9 cellular contexts compared by ENCODE assay signal in genomic region chr11:63567044-63567840, GRCh38. TPM values are rescaled to one million over a fixed set of nuclear protein-coding genes. Genes with fewer than 3 reads are reported as not detected.
A peak's percentile ranks its signal among the peaks of the same experiment; 100 is the strongest.
DNase-seq lines count a peak whose midpoint lies in the region; ATAC-seq, FAIRE-seq and TF ChIP-seq lines count a peak whose summit lies in the region.
"Had no signal": no experiment of that assay in that cellular context is flagged by ENCODE, and none has a peak within 500 bp of the region (broad histone marks: within the 10 kb centered on the region; RNA-seq: fewer than 3 reads in every experiment).

No MANE protein-coding gene starts in this region.

- no peaks in the 10 kb centered on the region for H3K9me3 ChIP-seq in CD8-positive, alpha-beta T cell (ENCODE audit: low read length)
- H3K9me3 ChIP-seq in kidney (ENCODE audit: control insufficient read depth in 1 of 2, low read length in 2 of 2): no peaks in the 10 kb centered on the region
- no peaks in the 10 kb centered on the region for H3K9me3 ChIP-seq in WERI-Rb-1 (ENCODE audit: severe bottlenecking)
- H3K9me3 ChIP-seq: SJCRH30 had no signal

- TF ChIP-seq CTCF in CD8-positive, alpha-beta T cell (IDR thresholded peaks at IDR 0.05): no peak
- TF ChIP-seq CTCF in kidney (IDR thresholded peaks at IDR 0.05; ENCODE audit: borderline replicate concordance, extremely low read depth, insufficient read depth) (no peak), WERI-Rb-1 (IDR thresholded peaks at IDR 0.05; ENCODE audit: low read depth, low read length) (no peak)

- peak in 6 of 7 experiments; percentile 41 to 83 (median 54) for DNase-seq in CD8-positive, alpha-beta T cell
- peak; percentile 97 for DNase-seq in amniotic epithelial cell (ENCODE audit: low read depth)
- DNase-seq in kidney: no peak
- DNase-seq in stimulated activated CD8-positive, alpha-beta memory T cell treated with anti-CD3 and anti-CD28 coated beads, Interleukin-4, amount 100 ng/mL, for 24 hours (ENCODE audit: low read depth): peak; percentile 34
- DNase-seq in WERI-Rb-1: no peak

- peaks cover 44% of the 10 kb centered on the region for H3K4me1 Mint-ChIP-seq in CD8-positive, alpha-beta T cell (ENCODE audit: low read depth)

- no peak for FAIRE-seq in kidney (lab: Jason Lieb, UNC)

- peak; percentile 57 for TF ChIP-seq POLR2A in Raji (IDR thresholded peaks at IDR 0.05; ENCODE audit: insufficient read depth, low read depth, low read length)

- ATAC-seq in CD8-positive, alpha-beta T cell: peak; percentile 88
- ATAC-seq in GM19438 (IDR thresholded peaks at IDR 0.05; ENCODE audit: low read depth, unreplicated experiment) (peak; percentile 82), HG03457 (IDR thresholded peaks at IDR 0.05; ENCODE audit: unreplicated experiment) (peak; percentile 64)

- no peaks in the 10 kb centered on the region for H3K27me3 ChIP-seq in CD8-positive, alpha-beta T cell (ENCODE audit: insufficient read depth, low read length)
- H3K27me3 ChIP-seq in WERI-Rb-1 (ENCODE audit: insufficient read depth, low read depth, severe bottlenecking): peaks cover 3% of the 10 kb centered on the region
- H3K27me3 ChIP-seq: SJCRH30 had no signal

- peak overlapping the region; percentile 90 for H3K27ac Mint-ChIP-seq in CD8-positive, alpha-beta T cell

- peak overlapping the region; percentile 50 for H3K27ac ChIP-seq in CD8-positive, alpha-beta T cell (ENCODE audit: low read depth, low read length)
- H3K27ac ChIP-seq in kidney (ENCODE audit: low read depth in 2 of 2, low read length in 2 of 2) (peak overlapping the region; percentile 26 to 77), WERI-Rb-1 (no peak overlapping the region)
- H3K27ac ChIP-seq: SJCRH30 had no signal

- no peak overlapping the region for H3K4me3 ChIP-seq in CD8-positive, alpha-beta T cell (ENCODE audit: low read depth, low read length)
- peak overlapping the region in 1 of 2 donors; percentile 19 for H3K4me3 ChIP-seq in kidney (ENCODE audit: low read length in 2 of 2)
- no peak overlapping the region for H3K4me3 ChIP-seq in WERI-Rb-1 (ENCODE audit: low read depth, low read length)
- H3K4me3 ChIP-seq: SJCRH30 had no signal

- no peaks in the 10 kb centered on the region for H3K9me3 Mint-ChIP-seq in CD8-positive, alpha-beta T cell

- peaks cover 33% of the 10 kb centered on the region for H3K4me1 ChIP-seq in CD8-positive, alpha-beta T cell (ENCODE audit: insufficient read depth, low read length)
- peaks cover 15 to 18% of the 10 kb centered on the region in 2 donors for H3K4me1 ChIP-seq in kidney (ENCODE audit: control insufficient read depth in 1 of 2, insufficient read depth in 1 of 2, low read depth in 1 of 2, low read length in 2 of 2)

- H3K36me3 ChIP-seq in CD8-positive, alpha-beta T cell (ENCODE audit: insufficient read depth, low read length): no peaks in the 10 kb centered on the region
- H3K36me3 ChIP-seq in kidney (ENCODE audit: control insufficient read depth in 1 of 2, insufficient read depth in 2 of 2, low read length in 2 of 2) (no peaks in the 10 kb centered on the region), WERI-Rb-1 (no peaks in the 10 kb centered on the region)
- H3K36me3 ChIP-seq: SJCRH30 had no signal

- no peaks in the 10 kb centered on the region for H3K36me3 Mint-ChIP-seq in CD8-positive, alpha-beta T cell

- CTCF ChIA-PET in CD8-positive, alpha-beta T cell (lab: Charles Lee): interaction anchor here (0.6 to 1.6 kb wide), 5 partner anchors 11 to 88 kb away, joined by 3 to 7 read pairs (median 4); partner anchors contain the start of gene PLAAT4

- H3K27me3 Mint-ChIP-seq in CD8-positive, alpha-beta T cell (ENCODE audit: low read depth): no peaks in the 10 kb centered on the region

- POLR2A ChIA-PET in CD8-positive, alpha-beta T cell (lab: Charles Lee): interaction anchor here (1.0 to 1.9 kb wide), 4 partner anchors 14 to 46 kb away, joined by 3 to 6 read pairs (median 3); partner anchors contain the start of gene PLAAT4

- H3K4me3 Mint-ChIP-seq in CD8-positive, alpha-beta T cell: peak overlapping the region; percentile 13

- intact Hi-C loops in CD8-positive, alpha-beta T cell (cut with DNase I, micrococcal nuclease): loop anchor here (1.0 to 5.0 kb wide), 5 partner anchors 14 to 45 kb away; partner anchors contain the start of gene PLAAT3 (in 1 of the 2)
- intact Hi-C loops in kidney (cut with DNase I): no loop called here

- H3K9ac ChIP-seq in kidney (ENCODE audit: low read length in 2 of 2): no peak overlapping the region

RNA-seq across cellular contexts. Expression of gene PLAAT2, which starts 4.1 kb away (rescaled TPM):
- under 1 TPM in 1 of 2 experiments, not detected in 1; 0.47 TPM for total RNA-seq in CD8-positive, alpha-beta T cell
- 1.3 TPM for total RNA-seq in kidney
- polyA plus RNA-seq in kidney (ENCODE audit: insufficient read depth, low read depth, low replicate concordance): 49.5 TPM
- total RNA-seq: SJCRH30 had no signal

RNA-seq across cellular contexts. Expression of gene PLAAT4, which starts 30.6 kb away (rescaled TPM):
- total RNA-seq in CD8-positive, alpha-beta T cell: 10 to 100 TPM; 81.9 to 84.0 TPM
- total RNA-seq in kidney: 111 TPM
- polyA plus RNA-seq in kidney (ENCODE audit: insufficient read depth, low read depth, low replicate concordance): 579 TPM

RNA-seq across cellular contexts. Expression of gene PLAAT3, which starts 47.0 kb away (rescaled TPM):
- 1 to 10 TPM; 5.0 to 5.9 TPM for total RNA-seq in CD8-positive, alpha-beta T cell
- total RNA-seq in kidney: 88.2 TPM
- polyA plus RNA-seq in kidney (ENCODE audit: insufficient read depth, low read depth, low replicate concordance): 262 TPM

Comparison
In these comparisons a context has a peak if more than half of its experiments do, and no peak if none do; other contexts are left out.
1. DNase-seq: peak in CD8-positive, alpha-beta T cell (6 of 7), amniotic epithelial cell (single experiment) and stimulated activated CD8-positive, alpha-beta memory T cell treated with anti-CD3 and anti-CD28 coated beads, Interleukin-4, amount 100 ng/mL, for 24 hours (single experiment); none in kidney (single experiment) and WERI-Rb-1 (single experiment).
2. RNA of gene PLAAT3, which starts 47.0 kb away (total RNA-seq): 88.2 TPM in kidney (single experiment); 5.0 to 5.9 TPM in CD8-positive, alpha-beta T cell; every median in the first group is over 10 times any median in the second.
3. Peak in every context shown above with its lines, with median percentiles within 50 percentile points of each other: ATAC-seq.